Comparison of ENCODE assay signal across 8 cellular contexts in the genomic region with DNA sequence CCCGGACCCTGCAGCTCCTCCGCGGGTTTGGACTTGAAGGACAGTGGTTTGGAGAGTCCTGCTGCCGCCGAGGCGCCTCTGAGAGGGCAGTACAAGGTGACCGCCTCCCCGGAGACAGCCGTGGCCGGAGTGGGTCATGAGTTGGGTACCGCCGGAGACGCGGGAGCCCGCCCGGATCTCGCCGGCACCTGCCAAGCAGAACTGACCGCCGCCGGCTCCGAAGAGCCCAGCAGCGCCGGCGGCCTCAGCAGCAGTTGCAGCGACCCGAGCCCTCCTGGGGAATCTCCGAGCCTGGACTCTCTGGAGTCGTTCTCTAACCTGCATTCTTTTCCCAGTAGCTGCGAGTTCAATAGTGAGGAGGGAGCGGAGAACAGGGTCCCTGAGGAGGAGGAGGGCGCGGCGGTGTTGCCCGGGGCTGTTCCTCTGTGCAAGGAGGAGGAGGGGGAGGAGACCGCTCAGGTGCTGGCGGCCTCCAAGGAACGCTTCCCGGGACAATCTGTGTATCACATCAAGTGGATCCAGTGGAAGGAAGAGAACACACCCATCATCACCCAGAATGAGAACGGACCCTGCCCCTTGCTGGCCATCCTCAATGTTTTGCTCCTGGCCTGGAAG.
DNase-seq lines count a peak whose midpoint lies in the region; ATAC-seq and TF ChIP-seq lines count a peak whose summit lies in the region.

No MANE protein-coding gene starts in this region.

- ATAC-seq in GM18868 (IDR thresholded peaks at IDR 0.05; ENCODE audit: unreplicated experiment) (peak; percentile 1), HG03103 (IDR thresholded peaks at IDR 0.05; ENCODE audit: low read depth, unreplicated experiment) (peak; percentile 2), RWPE2 (ENCODE audit: low read depth) (peak; percentile 16)

- H3K79me2 ChIP-seq in ACC112 (ENCODE audit: control insufficient read depth, insufficient read depth, low read length, unreplicated experiment), result peaks cover 48% of the 10 kb centered on the region

- H3K4me3 ChIP-seq in ACC112 (ENCODE audit: low read depth, low read length), result peak overlapping the region; percentile 92
- peak overlapping the region; percentile 69 for H3K4me3 ChIP-seq in RWPE2 (ENCODE audit: severe bottlenecking)
- H3K4me3 ChIP-seq in brain microvascular endothelial cell (ENCODE audit: low read depth, low read length), result peak overlapping the region; percentile 89
- H3K4me3 ChIP-seq in iPS-20b (ENCODE audit: low read length), result peak overlapping the region; percentile 96
- peak overlapping the region; percentile 73 to 98 (median 87) for H3K4me3 ChIP-seq in skin epidermis

- TF ChIP-seq CTCF in RWPE2 (IDR thresholded peaks at IDR 0.05; ENCODE audit: poor library complexity, severe bottlenecking), result no peak
- no peak for TF ChIP-seq CTCF in brain microvascular endothelial cell (IDR thresholded peaks at IDR 0.05; ENCODE audit: low read depth, low read length, missing control alignments)

- H2AFZ ChIP-seq in ACC112 (ENCODE audit: low read length, unreplicated experiment), result peak overlapping the region; percentile 74

- H3K36me3 ChIP-seq in ACC112 (ENCODE audit: insufficient read depth, low read length), result no peaks in the 10 kb centered on the region
- 0 out of 2 replicates have a peak, but pooled peaks cover 7% of the 10 kb centered on the region for H3K36me3 ChIP-seq in RWPE2 (ENCODE audit: low read depth)
- no peaks in the 10 kb centered on the region for H3K36me3 ChIP-seq in brain microvascular endothelial cell (replicated peaks)
- no peaks in the 10 kb centered on the region for H3K36me3 ChIP-seq in iPS-20b (ENCODE audit: insufficient read depth, low read depth, low read length)

- in situ Hi-C loops in brain microvascular endothelial cell (cut with HindIII; ENCODE audit: low pct_ligation_motif_present, low sequenced_read_pairs), result no loop called here

- H3K4me1 ChIP-seq in ACC112 (ENCODE audit: control insufficient read depth, insufficient read depth, low read length, unreplicated experiment) (peaks cover 19% of the 10 kb centered on the region), RWPE2 (ENCODE audit: insufficient read depth, poor library complexity, severe bottlenecking) (peaks cover 20% of the 10 kb centered on the region), iPS-20b (ENCODE audit: insufficient read depth, low read length) (peaks cover 18% of the 10 kb centered on the region; the same call in 1 of the 2 replicates)

- H3K9ac ChIP-seq in iPS-20b (ENCODE audit: low read depth, low read length), result peak overlapping the region; percentile 80; the same call in 1 of the 2 replicates

- DNase-seq in RWPE2 (ENCODE audit: low spot score) (peak; percentile 79), brain microvascular endothelial cell (no peak), foreskin melanocyte (no peak)

- H3K27me3 ChIP-seq in ACC112 (ENCODE audit: insufficient read depth, low read length) (no peaks in the 10 kb centered on the region), RWPE2 (ENCODE audit: insufficient read depth, poor library complexity, severe bottlenecking) (no peaks in the 10 kb centered on the region), brain microvascular endothelial cell (replicated peaks) (no peaks in the 10 kb centered on the region), iPS-20b (ENCODE audit: insufficient read depth, low read length) (no peaks in the 10 kb centered on the region)

- H3K27ac ChIP-seq in ACC112 (ENCODE audit: low read depth, low read length) (peak overlapping the region; percentile 65; the same call in 1 of the 2 replicates), RWPE2 (ENCODE audit: poor library complexity, severe bottlenecking) (peak overlapping the region; percentile 73), brain microvascular endothelial cell (peak overlapping the region; percentile 76), iPS-20b (ENCODE audit: low read length) (no peak overlapping the region), skin epidermis (peak overlapping the region; percentile 71 to 99 (median 94))

- H3K9me3 ChIP-seq in RWPE2 (ENCODE audit: severe bottlenecking) (no peaks in the 10 kb centered on the region), iPS-20b (ENCODE audit: insufficient read depth, low read depth, low read length) (no peaks in the 10 kb centered on the region)
